8 cellular contexts compared by ENCODE assay signal in the genomic region with DNA sequence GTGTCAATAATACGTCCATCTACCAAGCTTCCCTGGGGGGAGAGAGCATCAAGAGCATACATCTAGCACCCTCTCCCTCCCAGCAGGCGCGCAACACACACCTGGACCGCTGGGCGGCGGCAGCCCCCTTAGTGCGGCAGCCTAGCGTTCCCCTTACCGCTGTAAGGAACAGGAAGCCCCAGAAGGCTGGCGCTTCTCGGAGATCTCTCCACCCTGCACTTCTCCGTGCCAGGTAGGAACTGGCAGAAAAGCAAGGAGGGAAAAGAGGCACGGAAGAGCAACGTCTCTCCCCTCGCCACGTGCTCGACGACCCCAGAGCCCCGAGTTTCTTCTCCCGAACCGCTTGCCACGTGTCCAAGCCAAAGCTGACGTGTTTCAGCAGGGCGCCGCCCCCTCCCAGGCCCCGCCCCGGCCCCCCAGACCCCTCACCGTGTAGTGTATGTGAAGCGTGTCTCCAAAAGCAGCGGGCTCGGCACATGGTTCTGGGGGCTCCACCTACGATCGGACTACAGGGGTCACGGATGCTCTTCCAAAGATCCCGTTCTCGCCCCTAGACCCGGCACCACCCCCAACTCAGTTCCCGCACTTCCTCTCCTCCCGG. TPM values are rescaled to one million over a fixed set of nuclear protein-coding genes. Genes with fewer than 3 reads are reported as not detected.
A peak's percentile ranks its signal among the peaks of the same experiment; 100 is the strongest.
DNase-seq lines count a peak whose midpoint lies in the region; ATAC-seq and TF ChIP-seq lines count a peak whose summit lies in the region.

No MANE protein-coding gene starts in this region.

- no peaks in the 10 kb centered on the region for H3K9me3 ChIP-seq in ES-I3 (ENCODE audit: control insufficient read depth, insufficient read depth, low read length)

- H3K27me3 Mint-ChIP-seq in activated CD4-positive, alpha-beta memory T cell treated with anti-CD3 and anti-CD28 coated beads for 36 hours, result no peaks in the 10 kb centered on the region
- H3K27me3 Mint-ChIP-seq in endothelial cell (ENCODE audit: unreplicated experiment), result peaks cover 7% of the 10 kb centered on the region
- no peaks in the 10 kb centered on the region for H3K27me3 Mint-ChIP-seq in natural killer cell (ENCODE audit: low read depth in 2 of 2)
- H3K27me3 Mint-ChIP-seq in stimulated activated naive CD8-positive, alpha-beta T cell treated with anti-CD3 and anti-CD28 coated beads, Interleukin-15, amount 100 ng/mL, for 72 hours, result no peaks in the 10 kb centered on the region

- 0 out of 2 replicates have a peak, but pooled peaks cover 2% of the 10 kb centered on the region for H3K36me3 ChIP-seq in ES-I3 (ENCODE audit: insufficient read depth, low read length)

- peak overlapping the region; percentile 94 for H3K27ac Mint-ChIP-seq in activated CD4-positive, alpha-beta memory T cell treated with anti-CD3 and anti-CD28 coated beads for 36 hours
- H3K27ac Mint-ChIP-seq in endothelial cell (ENCODE audit: unreplicated experiment), result no peak overlapping the region
- H3K27ac Mint-ChIP-seq in natural killer cell, result peak overlapping the region; percentile 87 to 94
- H3K27ac Mint-ChIP-seq in stimulated activated naive CD8-positive, alpha-beta T cell treated with anti-CD3 and anti-CD28 coated beads, Interleukin-15, amount 100 ng/mL, for 72 hours, result peak overlapping the region; percentile 95 to 98

- peak overlapping the region; percentile 76 for H3K9ac ChIP-seq in ES-I3 (ENCODE audit: low read depth, low read length)

- intact Hi-C loops in activated CD4-positive, alpha-beta memory T cell treated with anti-CD3 and anti-CD28 coated beads for 36 hours (cut with micrococcal nuclease), result loop anchor here (1.0 to 2.0 kb wide), 4 partner anchors 10 to 72 kb away; a partner anchor contains a TSS
- intact Hi-C loops in natural killer cell (cut with micrococcal nuclease), result loop anchor here (1.0 to 10.0 kb wide), 2 partner anchors 10 to 50 kb away; a partner anchor contains a TSS

- peak overlapping the region; percentile 97 for H3K4me3 ChIP-seq in LNCaP clone FGC (ENCODE audit: low read depth, low read length)

- H3K4me1 Mint-ChIP-seq in activated CD4-positive, alpha-beta memory T cell treated with anti-CD3 and anti-CD28 coated beads for 36 hours (ENCODE audit: low read depth), result peaks cover 47% of the 10 kb centered on the region
- peaks cover 8% of the 10 kb centered on the region for H3K4me1 Mint-ChIP-seq in endothelial cell (ENCODE audit: unreplicated experiment)
- peaks cover 57 to 60% of the 10 kb centered on the region in 2 donors for H3K4me1 Mint-ChIP-seq in natural killer cell
- H3K4me1 Mint-ChIP-seq in stimulated activated naive CD8-positive, alpha-beta T cell treated with anti-CD3 and anti-CD28 coated beads, Interleukin-15, amount 100 ng/mL, for 72 hours, result peaks cover 57% of the 10 kb centered on the region

- CTCF ChIA-PET in activated CD4-positive, alpha-beta memory T cell treated with anti-CD3 and anti-CD28 coated beads for 36 hours (lab: Charles Lee), result interaction anchor here (0.7 to 7.1 kb wide), 20 partner anchors 9 to 119 kb away, joined by 3 to 58 read pairs (median 5); a partner anchor contains a TSS

- no peaks in the 10 kb centered on the region for H3K9me3 Mint-ChIP-seq in activated CD4-positive, alpha-beta memory T cell treated with anti-CD3 and anti-CD28 coated beads for 36 hours
- H3K9me3 Mint-ChIP-seq in endothelial cell (ENCODE audit: unreplicated experiment), result no peaks in the 10 kb centered on the region
- H3K9me3 Mint-ChIP-seq in natural killer cell, result no peaks in the 10 kb centered on the region
- H3K9me3 Mint-ChIP-seq in stimulated activated naive CD8-positive, alpha-beta T cell treated with anti-CD3 and anti-CD28 coated beads, Interleukin-15, amount 100 ng/mL, for 72 hours, result no peaks in the 10 kb centered on the region

- no peaks in the 10 kb centered on the region; the same call in 1 of the 2 replicates for H3K4me1 ChIP-seq in ES-I3 (ENCODE audit: insufficient read depth, low read length)

- H3K4me3 Mint-ChIP-seq in activated CD4-positive, alpha-beta memory T cell treated with anti-CD3 and anti-CD28 coated beads for 36 hours, result peak overlapping the region; percentile 88
- peak overlapping the region; percentile 85 for H3K4me3 Mint-ChIP-seq in endothelial cell (ENCODE audit: unreplicated experiment)
- H3K4me3 Mint-ChIP-seq in natural killer cell, result peak overlapping the region; percentile 96
- peak overlapping the region; percentile 93 to 96 for H3K4me3 Mint-ChIP-seq in stimulated activated naive CD8-positive, alpha-beta T cell treated with anti-CD3 and anti-CD28 coated beads, Interleukin-15, amount 100 ng/mL, for 72 hours

- H3K36me3 Mint-ChIP-seq in activated CD4-positive, alpha-beta memory T cell treated with anti-CD3 and anti-CD28 coated beads for 36 hours, result peaks cover 32% of the 10 kb centered on the region
- H3K36me3 Mint-ChIP-seq in endothelial cell (ENCODE audit: low read depth, unreplicated experiment) (peaks cover 31% of the 10 kb centered on the region), natural killer cell (peaks cover 10% of the 10 kb centered on the region)

- peak; percentile 63 for TF ChIP-seq CTCF in LNCaP clone FGC (IDR thresholded peaks at IDR 0.05; ENCODE audit: control insufficient read depth, extremely low read depth, insufficient read depth)
- peak; percentile 40 for TF ChIP-seq CTCF in endothelial cell (IDR thresholded peaks at IDR 0.05; ENCODE audit: unreplicated experiment)
- TF ChIP-seq CTCF in natural killer cell (IDR thresholded peaks at IDR 0.05), result peak; percentile 69

- ATAC-seq in GM21723 (IDR thresholded peaks at IDR 0.05; ENCODE audit: unreplicated experiment) (peak; percentile 82), natural killer cell (peak; percentile 59 to 77 (median 67))
- ATAC-seq in stimulated activated naive CD8-positive, alpha-beta T cell treated with anti-CD3 and anti-CD28 coated beads, Interleukin-15, amount 100 ng/mL, for 72 hours, result peak; percentile 89

- DNase-seq in LNCaP clone FGC (ENCODE audit: low read depth) (no peak), endothelial cell (ENCODE audit: low spot score) (peak; percentile 64), natural killer cell (peak; percentile 64), SHP77 treated with DMSO at 0.1 percent for 48 hours (lab: John Stamatoyannopoulos, UW) (no peak)
- peak; percentile 82 for DNase-seq in activated CD4-positive, alpha-beta memory T cell treated with anti-CD3 and anti-CD28 coated beads for 36 hours
- peak; percentile 72 to 82 for DNase-seq in stimulated activated naive CD8-positive, alpha-beta T cell treated with anti-CD3 and anti-CD28 coated beads, Interleukin-15, amount 100 ng/mL, for 72 hours

- POLR2A ChIA-PET in activated CD4-positive, alpha-beta memory T cell treated with anti-CD3 and anti-CD28 coated beads for 36 hours (lab: Charles Lee), result interaction anchor here (0.5 to 3.0 kb wide), 9 partner anchors 8 to 772 kb away, joined by 3 to 10 read pairs (median 5); a partner anchor contains a TSS

RNA-seq across cellular contexts. Expression of a gene that starts 0.6 kb away (rescaled TPM):
- total RNA-seq in activated CD4-positive, alpha-beta memory T cell treated with anti-CD3 and anti-CD28 coated beads for 36 hours, result 10 to 100 TPM; 82.0 to 89.0 TPM
- total RNA-seq in endothelial cell (ENCODE audit: unreplicated experiment) (16.0 TPM), natural killer cell (100 to 1,000 TPM; 156 to 228 (median 218) TPM)

RNA-seq across cellular contexts. Expression of a gene that starts 32.6 kb away (rescaled TPM):
- total RNA-seq in activated CD4-positive, alpha-beta memory T cell treated with anti-CD3 and anti-CD28 coated beads for 36 hours, result 100 to 1,000 TPM; 110 to 121 TPM
- total RNA-seq in endothelial cell (ENCODE audit: unreplicated experiment) (307 TPM), natural killer cell (100 to 1,000 TPM in 1 of 3 donors, 10 to 100 TPM in 2; 80.7 to 114 (median 88.4) TPM)

RNA-seq across cellular contexts. Expression of a gene that starts 46.8 kb away (rescaled TPM):
- under 1 TPM; 0.10 to 0.21 TPM for total RNA-seq in activated CD4-positive, alpha-beta memory T cell treated with anti-CD3 and anti-CD28 coated beads for 36 hours
- total RNA-seq in endothelial cell (ENCODE audit: unreplicated experiment), result 0.33 TPM
- 1 to 10 TPM; 7.9 to 10.0 (median 8.2) TPM for total RNA-seq in natural killer cell

RNA-seq across cellular contexts. Expression of a gene that starts 53.4 kb away (rescaled TPM):
- total RNA-seq in activated CD4-positive, alpha-beta memory T cell treated with anti-CD3 and anti-CD28 coated beads for 36 hours, result not detected
- total RNA-seq in endothelial cell (ENCODE audit: unreplicated experiment), result not detected
- total RNA-seq in natural killer cell, result 1 to 10 TPM; 1.1 to 2.0 (median 1.7) TPM

RNA-seq across cellular contexts. Expression of a gene that starts 59.0 kb away (rescaled TPM):
- total RNA-seq in activated CD4-positive, alpha-beta memory T cell treated with anti-CD3 and anti-CD28 coated beads for 36 hours, result 1 to 10 TPM; 2.4 to 3.5 TPM
- total RNA-seq in endothelial cell (ENCODE audit: unreplicated experiment) (1.0 TPM), natural killer cell (1 to 10 TPM; 1.7 to 6.8 (median 5.6) TPM)

Comparison
In these comparisons a context has a peak if more than half of its experiments do, and no peak if none do; other contexts are left out.
1. DNase-seq: peak in activated CD4-positive, alpha-beta memory T cell treated with anti-CD3 and anti-CD28 coated beads for 36 hours (single experiment), endothelial cell (single experiment), natural killer cell (single experiment) and stimulated activated naive CD8-positive, alpha-beta T cell treated with anti-CD3 and anti-CD28 coated beads, Interleukin-15, amount 100 ng/mL, for 72 hours (2 of 2); none in LNCaP clone FGC (single experiment) and SHP77 treated with DMSO at 0.1 percent for 48 hours (single experiment).
2. Peak in every context shown above with its lines, with median percentiles within 50 percentile points of each other: ATAC-seq, CTCF ChIP-seq and H3K4me3 Mint-ChIP-seq.